8 cellular contexts compared by ENCODE assay signal in genomic region chr10:114694735-114695134, GRCh38. TPM values are rescaled to one million over a fixed set of nuclear protein-coding genes. Genes with fewer than 3 reads are reported as not detected.
DNase-seq lines count a peak whose midpoint lies in the region; ATAC-seq and TF ChIP-seq lines count a peak whose summit lies in the region.

No MANE protein-coding gene starts in this region.

- CTCF ChIA-PET in AG04450 (lab: Charles Lee) = interaction anchor here (0.6 to 1.3 kb wide), 7 partner anchors 20 to 149 kb away, joined by 3 to 6 read pairs (median 3); no protein-coding TSS in a partner anchor

- TF ChIP-seq CTCF in AG04450 (IDR thresholded peaks at IDR 0.05; ENCODE audit: low read depth, low read length) = peak; percentile 48
- TF ChIP-seq CTCF in dorsolateral prefrontal cortex (IDR thresholded peaks at IDR 0.05 in 54 of 56, conservative IDR thresholded peaks at IDR 0.05 in 2 of 56; ENCODE audit: low read depth in 1 of 56, partially characterized antibody in 56 of 56) = peak in 33 of 56 donors; percentile 6 to 44 (median 25)
- peak; percentile 44 for TF ChIP-seq CTCF in smooth muscle cell (IDR thresholded peaks at IDR 0.05; ENCODE audit: borderline replicate concordance, insufficient read depth, poor library complexity, severe bottlenecking)

- no peak overlapping the region for H3K27ac ChIP-seq in AG04450 (ENCODE audit: low read depth, low read length)
- peak overlapping the region in 1 of 59 donors; percentile 39 for H3K27ac ChIP-seq in dorsolateral prefrontal cortex
- no peak overlapping the region for H3K27ac ChIP-seq in smooth muscle cell (ENCODE audit: low read depth)

- POLR2A ChIA-PET in AG04450 (lab: Yijun Ruan, JAX) = no interaction called here

- H3K4me3 ChIP-seq in AG04450 (ENCODE audit: low read depth, low read length) (no peak overlapping the region), dorsolateral prefrontal cortex (no peak overlapping the region), smooth muscle cell (no peak overlapping the region)

- no peak for ATAC-seq in GM19452 (IDR thresholded peaks at IDR 0.05; ENCODE audit: unreplicated experiment)

- DNase-seq in AG04450 (ENCODE audit: low read depth, low spot score) (no peak), GM19238 (ENCODE audit: insufficient read length, low spot score) (peak; percentile 5), RKO (ENCODE audit: low spot score) (peak; percentile 20), dorsolateral prefrontal cortex (no peak), smooth muscle cell (lab: John Stamatoyannopoulos, UW; ENCODE audit: unreplicated experiment) (no peak), NCI-H526 treated with DMSO at 0.1 percent for 48 hours (lab: John Stamatoyannopoulos, UW) (no peak), DMS153 (lab: John Stamatoyannopoulos, UW) (no peak)

- H4K20me1 ChIP-seq in smooth muscle cell (ENCODE audit: low read depth) = no peaks in the 10 kb centered on the region

- H3K79me2 ChIP-seq in smooth muscle cell (ENCODE audit: low read depth) = no peaks in the 10 kb centered on the region

- peaks cover 5% of the 10 kb centered on the region for H3K4me1 ChIP-seq in smooth muscle cell (ENCODE audit: low read depth)

- H3F3A ChIP-seq in smooth muscle cell (ENCODE audit: low read depth) = peaks cover 27% of the 10 kb centered on the region

- no peak overlapping the region for H3K9ac ChIP-seq in smooth muscle cell (ENCODE audit: low read depth)

- intact Hi-C loops in dorsolateral prefrontal cortex (cut with DNase I) = no loop called here

- WGBS in smooth muscle cell (ENCODE audit: low lambda C conversion rate) = 15% methylated on average over 8 of the region's 8 CpGs

- H3K36me3 ChIP-seq in smooth muscle cell (ENCODE audit: low read depth) = no peaks in the 10 kb centered on the region

- H3K27me3 ChIP-seq in AG04450 (ENCODE audit: control insufficient read depth, insufficient read depth, low read length) (no peaks in the 10 kb centered on the region), dorsolateral prefrontal cortex (peaks cover 0 to 9% (median 0%) of the 10 kb centered on the region in 45 donors), smooth muscle cell (ENCODE audit: low read depth) (no peaks in the 10 kb centered on the region)

- no peak overlapping the region for H2AFZ ChIP-seq in smooth muscle cell (ENCODE audit: low read depth)

- H3K4me2 ChIP-seq in smooth muscle cell = no peak overlapping the region

- H3K9me3 ChIP-seq in AG04450 (ENCODE audit: control insufficient read depth, insufficient read depth, low read length) (no peaks in the 10 kb centered on the region; the same call in 1 of the 2 replicates), smooth muscle cell (replicated peaks; ENCODE audit: low read depth) (no peaks in the 10 kb centered on the region)

RNA-seq across cellular contexts. Expression of gene ABLIM1, which starts 36.7 kb away (rescaled TPM):
- polyA plus RNA-seq in AG04450 (2011; rRNA removed) (6.1 and 6.4 TPM in 2 replicates), smooth muscle cell (1.6 and 3.4 TPM in 2 replicates)
- polyA minus RNA-seq in AG04450 (2011; rRNA and poly(A)+ RNA removed) = 16.7 and 19.4 TPM in 2 replicates
- total RNA-seq in dorsolateral prefrontal cortex (100 to 1,000 TPM in 116 of 120 experiments, 10 to 100 TPM in 4; 73.6 to 222 (median 138) TPM), smooth muscle cell (8.9 and 17.6 TPM in 2 replicates)

Comparison
In these comparisons a context has a peak if more than half of its experiments do, and no peak if none do; other contexts are left out.
1. DNase-seq: peak in GM19238 (single experiment) and RKO (single experiment); none in AG04450 (single experiment), dorsolateral prefrontal cortex (0 of 10), smooth muscle cell (single experiment), NCI-H526 treated with DMSO at 0.1 percent for 48 hours (single experiment) and DMS153 (single experiment).
2. Peak in every context shown above with its lines, with median percentiles within 50 percentile points of each other: CTCF ChIP-seq.